In genomic region chr11:9231848-9232177, GRCh38 we compare ENCODE assay signal across 1 cellular context.
TF ChIP-seq lines count a peak whose summit lies in the region.

No MANE protein-coding gene starts in this region.

TF ChIP-seq in SK-N-SH treated with all-trans-retinoic acid at 6 μM for 48 hours, 23 proteins besides CTCF, POLR2A, EP300 and RAD21 (continued from another document):
- TF ChIP-seq CREB5 (CRISPR knock-in tag; IDR thresholded peaks at IDR 0.05; ENCODE audit: low read depth) (no peak), CSRNP3 (CRISPR knock-in tag; IDR thresholded peaks at IDR 0.05) (no peak), ZNF70 (CRISPR knock-in tag; IDR thresholded peaks at IDR 0.05) (no peak), TOX (CRISPR knock-in tag; IDR thresholded peaks at IDR 0.05; ENCODE audit: borderline replicate concordance) (no peak)
TF ChIP-seq in SK-N-SH treated with all-trans-retinoic acid at 6 μM for 48 hours: peak in this region for 0.
